In the genomic region with DNA sequence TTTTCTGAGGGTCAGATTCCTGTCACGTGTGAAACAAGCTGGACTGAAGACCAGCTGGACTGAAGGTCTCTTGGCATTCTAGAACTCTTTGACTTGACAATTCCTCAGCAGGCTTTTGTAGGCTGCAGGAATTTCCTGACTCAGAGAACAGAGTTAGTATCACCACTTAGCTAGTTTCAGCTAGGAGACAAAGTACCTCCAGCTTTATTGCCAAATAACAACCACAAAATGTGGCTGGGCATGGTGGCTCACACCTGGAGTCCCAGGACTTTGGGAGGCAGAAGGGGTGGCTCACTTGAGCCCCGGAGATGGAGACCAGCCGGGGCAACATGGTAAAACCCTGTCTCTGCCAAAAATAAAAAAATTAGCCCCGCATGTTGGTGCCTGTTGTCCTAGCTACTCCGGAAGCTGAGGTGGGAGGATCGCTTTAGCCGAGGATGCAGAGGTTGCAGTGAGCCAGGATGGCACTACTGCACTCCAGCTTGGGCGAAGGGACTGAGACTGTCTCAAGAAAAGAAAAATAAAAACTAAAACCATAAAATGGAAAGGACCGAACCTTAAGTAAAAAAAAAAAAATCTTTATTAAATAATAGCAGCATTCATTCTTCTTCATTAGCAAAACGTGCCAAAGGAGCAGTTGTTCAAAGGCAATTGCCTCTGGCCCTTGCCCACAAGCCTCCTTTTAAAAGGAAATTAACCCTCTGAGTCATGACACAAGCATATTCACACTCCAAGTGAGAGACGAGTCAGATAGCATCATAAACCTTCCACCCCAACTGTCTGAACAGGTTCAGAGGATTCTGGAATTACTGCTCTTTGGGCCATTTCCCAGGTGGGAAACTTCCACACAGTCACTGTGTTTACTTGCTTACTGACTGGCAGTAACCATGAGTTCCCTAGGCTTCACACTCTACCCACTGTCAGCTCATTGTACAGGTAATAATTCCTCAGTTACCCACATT, we compare ENCODE assay signal across 13 cellular contexts.
DNase-seq lines count a peak whose midpoint lies in the region; ATAC-seq and TF ChIP-seq lines count a peak whose summit lies in the region.
"Had no signal": no experiment of that assay in that cellular context is flagged by ENCODE, and none has a peak within 500 bp of the region (broad histone marks: within the 10 kb centered on the region; RNA-seq: fewer than 3 reads in every experiment).

No MANE protein-coding gene starts in this region.

- no peak overlapping the region for H4K12ac ChIP-seq in trophoblast cell (ENCODE audit: low read depth, low read length)

- POLR2A ChIA-PET in activated CD4-positive, alpha-beta T cell treated with anti-CD3 and anti-CD28 coated beads for 36 hours (lab: Charles Lee): no interaction called here

- TF ChIP-seq CTCF in NB4 (IDR thresholded peaks at IDR 0.05; ENCODE audit: low read depth, low read length) (no peak), choroid plexus epithelial cell (conservative IDR thresholded peaks at IDR 0.05; ENCODE audit: low read depth, low read length) (no peak), endothelial cell (IDR thresholded peaks at IDR 0.05; ENCODE audit: unreplicated experiment) (no peak)

- TF ChIP-seq POLR2A in NB4 (IDR thresholded peaks at IDR 0.05; ENCODE audit: extremely low read depth, insufficient read length): no peak

- H3K4me3 ChIP-seq in NB4 (ENCODE audit: low read depth, low read length): no peak overlapping the region
- no peak overlapping the region for H3K4me3 ChIP-seq in choroid plexus epithelial cell (ENCODE audit: low read depth, low read length)
- no peak overlapping the region for H3K4me3 ChIP-seq in trophoblast cell (ENCODE audit: low read depth, low read length)

- H3K23ac ChIP-seq in trophoblast cell (ENCODE audit: low read length): no peak overlapping the region

- H3K79me2 ChIP-seq in trophoblast cell (ENCODE audit: control insufficient read depth, insufficient read depth, low read length, poor library complexity): no peaks in the 10 kb centered on the region
- H3K79me2 ChIP-seq: parathyroid adenoma had no signal

- CTCF ChIA-PET in activated CD4-positive, alpha-beta T cell treated with anti-CD3 and anti-CD28 coated beads for 36 hours (lab: Charles Lee): interaction anchor here (0.6 to 1.3 kb wide), 7 partner anchors 20 to 316 kb away, joined by 3 to 4 read pairs (median 3); no protein-coding TSS in a partner anchor

- no peak overlapping the region for H3K4ac ChIP-seq in trophoblast cell (ENCODE audit: low read depth, low read length)

- no peaks in the 10 kb centered on the region for H3K27me3 ChIP-seq in trophoblast cell (ENCODE audit: insufficient read depth, low read length)
- H3K27me3 ChIP-seq: brain microvascular endothelial cell had no signal

- H4K91ac ChIP-seq in trophoblast cell (ENCODE audit: low read depth, low read length): no peak overlapping the region

- H3K18ac ChIP-seq in trophoblast cell (ENCODE audit: low read length): no peak overlapping the region

- H2AFZ ChIP-seq in trophoblast cell (ENCODE audit: insufficient read depth, low read length, poor library complexity): no peak overlapping the region
- H2AFZ ChIP-seq: parathyroid adenoma had no signal

- no peaks in the 10 kb centered on the region for H3K36me3 Mint-ChIP-seq in activated CD4-positive, alpha-beta T cell treated with anti-CD3 and anti-CD28 coated beads for 36 hours (ENCODE audit: low read depth)
- H3K36me3 Mint-ChIP-seq in endothelial cell (ENCODE audit: low read depth, unreplicated experiment): no peaks in the 10 kb centered on the region

- H3K4me1 Mint-ChIP-seq in activated CD4-positive, alpha-beta T cell treated with anti-CD3 and anti-CD28 coated beads for 36 hours: peaks cover 8% of the 10 kb centered on the region
- H3K4me1 Mint-ChIP-seq in endothelial cell (ENCODE audit: unreplicated experiment): no peaks in the 10 kb centered on the region

- no peak overlapping the region for H3K27ac ChIP-seq in trophoblast cell (ENCODE audit: low read depth, low read length)
- H3K27ac ChIP-seq: brain microvascular endothelial cell, parathyroid adenoma had no signal

- H3K9me3 ChIP-seq in trophoblast cell (ENCODE audit: insufficient read depth, low read depth, low read length): no peaks in the 10 kb centered on the region

- peak; percentile 5 for DNase-seq in activated CD4-positive, alpha-beta T cell treated with anti-CD3 and anti-CD28 coated beads for 36 hours
- no peak for DNase-seq in activated CD4-positive, alpha-beta T cell treated with anti-CD3 and anti-CD28 coated beads, Interleukin-2, amount 50 U/mL, for 1 hour
- DNase-seq in NB4 (ENCODE audit: low read depth): peak; percentile 23
- peak; percentile 53 for DNase-seq in choroid plexus epithelial cell (ENCODE audit: low read depth)
- peak; percentile 88 to 96 for DNase-seq in trophoblast cell
- DNase-seq in endothelial cell (ENCODE audit: low spot score): no peak
- DNase-seq: activated T-cell treated with anti-CD3 and anti-CD28 coated beads, Interleukin-2, amount 50 U/mL, for 1 hour; brain microvascular endothelial cell; NCI-H1436; NCI-H524 had no signal

- H4K8ac ChIP-seq in trophoblast cell (ENCODE audit: low read depth, low read length): no peak overlapping the region

- H2BK120ac ChIP-seq in trophoblast cell (ENCODE audit: insufficient read depth, low read length, poor library complexity): no peak overlapping the region

- H3K14ac ChIP-seq in trophoblast cell (ENCODE audit: low read length): no peak overlapping the region

- H3K9ac ChIP-seq in trophoblast cell (ENCODE audit: low read length): no peak overlapping the region
- H3K9ac ChIP-seq: parathyroid adenoma had no signal

- H3K4me1 ChIP-seq in trophoblast cell (ENCODE audit: control insufficient read depth in 1 of 2, insufficient read depth in 2 of 2, low read length in 2 of 2): peaks cover 0 to 6% of the 10 kb centered on the region in 2 experiments
- H3K4me1 ChIP-seq: parathyroid adenoma had no signal

- no peaks in the 10 kb centered on the region for H3K9me3 Mint-ChIP-seq in activated CD4-positive, alpha-beta T cell treated with anti-CD3 and anti-CD28 coated beads for 36 hours (ENCODE audit: low read depth)
- H3K9me3 Mint-ChIP-seq in endothelial cell (ENCODE audit: unreplicated experiment): no peaks in the 10 kb centered on the region

- no peaks in the 10 kb centered on the region for H3K36me3 ChIP-seq in trophoblast cell (ENCODE audit: control insufficient read depth in 1 of 2, insufficient read depth in 2 of 2, low read length in 2 of 2)
- H3K36me3 ChIP-seq: brain microvascular endothelial cell had no signal

- intact Hi-C loops in activated CD4-positive, alpha-beta T cell treated with anti-CD3 and anti-CD28 coated beads for 36 hours (cut with DNase I, micrococcal nuclease): no loop called here

- H3K79me1 ChIP-seq in trophoblast cell (ENCODE audit: low read length): peaks cover 2% of the 10 kb centered on the region

- no peak overlapping the region for H2AK5ac ChIP-seq in trophoblast cell (ENCODE audit: low read length)

- WGBS in trophoblast cell (ENCODE audit: extremely low coverage, insufficient coverage, insufficient read length): no CpG with 5 or more reads among the region's 11 CpGs

- H3K4me2 ChIP-seq in trophoblast cell (ENCODE audit: low read length): no peak overlapping the region

- peak; percentile 62 for ATAC-seq in activated CD4-positive, alpha-beta T cell treated with anti-CD3 and anti-CD28 coated beads for 36 hours
- ATAC-seq in HG03342 (IDR thresholded peaks at IDR 0.05; ENCODE audit: unreplicated experiment) (no peak), HG02798 (IDR thresholded peaks at IDR 0.05; ENCODE audit: poor library complexity, unreplicated experiment) (no peak)

- H3K27me3 Mint-ChIP-seq in activated CD4-positive, alpha-beta T cell treated with anti-CD3 and anti-CD28 coated beads for 36 hours: peaks cover 6% of the 10 kb centered on the region
- peaks cover 4% of the 10 kb centered on the region for H3K27me3 Mint-ChIP-seq in endothelial cell (ENCODE audit: unreplicated experiment)

- no peak overlapping the region for H3K4me3 Mint-ChIP-seq in activated CD4-positive, alpha-beta T cell treated with anti-CD3 and anti-CD28 coated beads for 36 hours
- H3K4me3 Mint-ChIP-seq in endothelial cell (ENCODE audit: unreplicated experiment): no peak overlapping the region

- H2BK12ac ChIP-seq in trophoblast cell (ENCODE audit: low read length): no peak overlapping the region

- no peak overlapping the region for H3K27ac Mint-ChIP-seq in activated CD4-positive, alpha-beta T cell treated with anti-CD3 and anti-CD28 coated beads for 36 hours
- H3K27ac Mint-ChIP-seq in endothelial cell (ENCODE audit: unreplicated experiment): no peak overlapping the region

- H2BK5ac ChIP-seq in trophoblast cell (ENCODE audit: low read depth, low read length, poor library complexity): no peak overlapping the region

Comparison
In these comparisons a context has a peak if more than half of its experiments do, and no peak if none do; other contexts are left out.
1. DNase-seq: peak in activated CD4-positive, alpha-beta T cell treated with anti-CD3 and anti-CD28 coated beads for 36 hours (single experiment), NB4 (single experiment), choroid plexus epithelial cell (single experiment) and trophoblast cell (2 of 2); none in activated CD4-positive, alpha-beta T cell treated with anti-CD3 and anti-CD28 coated beads, Interleukin-2, amount 50 U/mL, for 1 hour (single experiment) and endothelial cell (single experiment).